8 cellular contexts compared by ENCODE assay signal in the genomic region with DNA sequence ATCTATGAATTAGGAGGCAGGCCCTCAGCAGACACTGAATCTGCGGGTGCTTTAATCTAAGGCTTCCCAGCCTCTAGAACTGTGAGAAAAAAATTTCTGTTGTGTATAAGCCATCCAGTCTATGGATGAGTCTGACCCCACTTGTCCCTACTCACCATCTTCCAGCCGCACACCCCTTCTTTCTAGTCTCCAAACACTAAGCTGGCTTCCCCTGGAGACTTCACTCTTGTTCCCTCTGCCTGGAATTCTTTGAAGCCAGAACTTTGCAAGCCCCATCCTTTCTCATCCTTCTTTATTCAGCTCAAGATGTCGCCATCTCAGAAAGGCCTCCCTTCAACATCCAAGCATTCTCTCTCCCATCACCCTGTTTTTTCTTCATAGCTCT. TPM values are rescaled to one million over a fixed set of nuclear protein-coding genes. Genes with fewer than 3 reads are reported as not detected.
A peak's percentile ranks its signal among the peaks of the same experiment; 100 is the strongest.
DNase-seq lines count a peak whose midpoint lies in the region; ATAC-seq, FAIRE-seq and TF ChIP-seq lines count a peak whose summit lies in the region.

No MANE protein-coding gene starts in this region.

- no peak overlapping the region for H3K27ac ChIP-seq in DOHH2 (ENCODE audit: low read depth, low read length)
- H3K27ac ChIP-seq in esophagus squamous epithelium = peak overlapping the region; percentile 84 to 90 (median 88)
- H3K27ac ChIP-seq in pancreas = peak overlapping the region; percentile 44 to 89 (median 68)

- H3F3A ChIP-seq in DOHH2 (ENCODE audit: control insufficient read depth, insufficient read depth) = no peaks in the 10 kb centered on the region

- H3K4me2 ChIP-seq in DOHH2 (ENCODE audit: low read length) = peak overlapping the region; percentile 76

- H3K9me3 ChIP-seq in DOHH2 (ENCODE audit: control insufficient read depth, insufficient read depth, low read length) = no peaks in the 10 kb centered on the region
- no peaks in the 10 kb centered on the region for H3K9me3 ChIP-seq in esophagus squamous epithelium
- H3K9me3 ChIP-seq in pancreas = no peaks in the 10 kb centered on the region

- H3K36me3 ChIP-seq in DOHH2 (ENCODE audit: control insufficient read depth, low read length) = peaks cover 6% of the 10 kb centered on the region
- no peaks in the 10 kb centered on the region for H3K36me3 ChIP-seq in esophagus squamous epithelium
- H3K36me3 ChIP-seq in pancreas = no peaks in the 10 kb centered on the region

- H3K79me2 ChIP-seq in DOHH2 (ENCODE audit: control insufficient read depth, low read length) = peaks cover 48% of the 10 kb centered on the region

- in situ Hi-C loops in GM13976 (cut with MboI; ENCODE audit: low sequenced_read_pairs, unreplicated experiment) = no loop called here

- TF ChIP-seq POLR2A in esophagus squamous epithelium (IDR thresholded peaks at IDR 0.05) = no peak

- H3K4me3 ChIP-seq in DOHH2 (ENCODE audit: low read length) (peak overlapping the region; percentile 100), esophagus squamous epithelium (peak overlapping the region; percentile 88 to 94 (median 92)), pancreas (peak overlapping the region; percentile 81 to 98 (median 93))

- intact Hi-C loops in esophagus squamous epithelium (cut with DNase I) (no loop called here), pancreas (cut with DNase I) (no loop called here)

- peak; percentile 21 for DNase-seq in RKO (ENCODE audit: low spot score)
- no peak for DNase-seq in esophagus squamous epithelium (lab: John Stamatoyannopoulos, UW)
- no peak for DNase-seq in pancreas
- DNase-seq in activated gamma-delta T cell treated with Interleukin-2 at 50 U/mL for 16 hours = no peak
- DNase-seq in COLO668 (lab: John Stamatoyannopoulos, UW; ENCODE audit: unreplicated experiment) = no peak
- no peak for DNase-seq in NCI-H1105 (lab: John Stamatoyannopoulos, UW)
- DNase-seq in GM13976 (ENCODE audit: low spot score) = no peak

- H3K9me2 ChIP-seq in DOHH2 (replicated peaks; ENCODE audit: control insufficient read depth, low read length) = no peaks in the 10 kb centered on the region

- FAIRE-seq in pancreas (lab: Jason Lieb, UNC) = no peak

- peaks cover 40% of the 10 kb centered on the region for H3K4me1 ChIP-seq in DOHH2 (ENCODE audit: control insufficient read depth, low read length)
- peaks cover 6 to 45% (median 18%) of the 10 kb centered on the region in 3 donors for H3K4me1 ChIP-seq in esophagus squamous epithelium
- peaks cover 5 to 19% (median 8%) of the 10 kb centered on the region in 3 donors for H3K4me1 ChIP-seq in pancreas

- H4K20me1 ChIP-seq in DOHH2 (ENCODE audit: control insufficient read depth, insufficient read depth, low read depth, low read length) = peaks cover 14% of the 10 kb centered on the region; the same call in 1 of the 2 replicates

- WGBS in esophagus squamous epithelium, 2 donors = 20 to 30% methylated on average over 3 of the region's 3 CpGs
- WGBS in pancreas, 2 donors = 13 to 20% methylated on average over 3 of the region's 3 CpGs

- H3K27me3 ChIP-seq in DOHH2 (ENCODE audit: control insufficient read depth, low read length) (no peaks in the 10 kb centered on the region), esophagus squamous epithelium (no peaks in the 10 kb centered on the region), pancreas (no peaks in the 10 kb centered on the region)

- peak; percentile 10 to 35 (median 16) for ATAC-seq in pancreas

- no peak for TF ChIP-seq CTCF in DOHH2 (IDR thresholded peaks at IDR 0.05; ENCODE audit: low read depth, low read length, poor library complexity, severe bottlenecking)
- TF ChIP-seq CTCF in esophagus squamous epithelium (IDR thresholded peaks at IDR 0.05) = no peak
- no peak for TF ChIP-seq CTCF in pancreas (IDR thresholded peaks at IDR 0.05)
- TF ChIP-seq CTCF in GM13976 (IDR thresholded peaks at IDR 0.05; ENCODE audit: borderline replicate concordance, control extremely low read depth, extremely low read depth, insufficient read depth, missing control alignments) = no peak

RNA-seq across cellular contexts. Expression of gene NUP93, which starts 0.6 kb away (rescaled TPM):
- 10 to 100 TPM; 38.2 to 46.5 (median 41.2) TPM for total RNA-seq in esophagus squamous epithelium
- total RNA-seq in pancreas = 10 to 100 TPM; 13.1 to 31.4 (median 19.4) TPM
- polyA plus RNA-seq in pancreas = 10 to 100 TPM; 22.4 to 26.4 TPM

RNA-seq across cellular contexts. Expression of gene MT1X, which starts 47.1 kb away (rescaled TPM):
- total RNA-seq in esophagus squamous epithelium (1,000 to 10,000 TPM in 1 of 4 donors, 100 to 1,000 TPM in 3; 343 to 1,688 (median 688) TPM), pancreas (100 to 1,000 TPM in 5 of 6 donors, 10 to 100 TPM in 1; 56.1 to 474 (median 227) TPM)
- 100 to 1,000 TPM; 571 to 992 TPM for polyA plus RNA-seq in pancreas

RNA-seq across cellular contexts. Expression of gene MT1H, which starts 59.7 kb away (rescaled TPM):
- total RNA-seq in esophagus squamous epithelium = 1 to 10 TPM in 1 of 4 donors, not detected in 3; 5.7 TPM
- 100 to 1,000 TPM in 1 of 6 donors, 10 to 100 TPM in 4, 1 to 10 TPM in 1; 8.3 to 106 (median 21.0) TPM for total RNA-seq in pancreas
- polyA plus RNA-seq in pancreas = 10 to 100 TPM; 14.9 to 71.1 TPM
